In genomic region chr22:42662114-42663021, GRCh38 we compare ENCODE assay signal across 8 cellular contexts. TPM values are rescaled to one million over a fixed set of nuclear protein-coding genes. Genes with fewer than 3 reads are reported as not detected.
A peak's percentile ranks its signal among the peaks of the same experiment; 100 is the strongest.
DNase-seq lines count a peak whose midpoint lies in the region; ATAC-seq, FAIRE-seq and TF ChIP-seq lines count a peak whose summit lies in the region.

No MANE protein-coding gene starts in this region.

- TF ChIP-seq CTCF in right atrium auricular region (IDR thresholded peaks at IDR 0.05) (peak; percentile 64 to 82), psoas muscle (IDR thresholded peaks at IDR 0.05) (peak; percentile 88)

- H3K27me3 ChIP-seq in HUES64 (ENCODE audit: insufficient read depth, low read length) (peaks cover 21% of the 10 kb centered on the region), right atrium auricular region (no peaks in the 10 kb centered on the region), psoas muscle (ENCODE audit: insufficient read depth in 3 of 3, low read length in 2 of 3) (no peaks in the 10 kb centered on the region)

- DNase-seq in SKM-1 treated with dmso at 0.1 percent for 144 hours (lab: John Stamatoyannopoulos, UW; ENCODE audit: unreplicated experiment): peak; percentile 47
- peak; percentile 62 for DNase-seq in activated naive CD8-positive, alpha-beta T cell treated with anti-CD3 and anti-CD28 coated beads, Interleukin-2, amount 50 U/mL, for 16 hours (ENCODE audit: low read depth, low spot score)
- DNase-seq in right atrium auricular region (ENCODE audit: low spot score): peak; percentile 81
- peak; percentile 89 to 93 for DNase-seq in psoas muscle
- DNase-seq in urothelium cell line (ENCODE audit: low spot score): peak; percentile 88

- intact Hi-C loops in psoas muscle (cut with DNase I): loop anchor here (1.0 to 5.0 kb wide), 5 partner anchors 40 to 160 kb away; partner anchors contain the start of gene A4GALT (in 1 of the 2)

- H3K27ac ChIP-seq in HUES64 (ENCODE audit: low read depth, low read length): no peak overlapping the region
- H3K27ac ChIP-seq in right atrium auricular region: peak overlapping the region; percentile 66 to 74
- peak overlapping the region; percentile 46 for H3K27ac ChIP-seq in psoas muscle

- no peaks in the 10 kb centered on the region for H3K9me3 ChIP-seq in HUES64 (ENCODE audit: insufficient read depth, low read depth, low read length)
- H3K9me3 ChIP-seq in right atrium auricular region: no peaks in the 10 kb centered on the region
- no peaks in the 10 kb centered on the region for H3K9me3 ChIP-seq in psoas muscle

- H3K4me1 ChIP-seq in HUES64 (ENCODE audit: insufficient read depth, low read length) (no peaks in the 10 kb centered on the region), right atrium auricular region (peaks cover 0 to 6% of the 10 kb centered on the region in 2 donors), psoas muscle (peaks cover 5% of the 10 kb centered on the region)

- H3K4me3 ChIP-seq in GM08714 (ENCODE audit: low read length) (peak overlapping the region; percentile 56; the same call in 1 of the 2 replicates), HUES64 (ENCODE audit: low read length) (peak overlapping the region; percentile 62), right atrium auricular region (peak overlapping the region; percentile 42 to 56), psoas muscle (peak overlapping the region; percentile 72)

- no peak for FAIRE-seq in urothelium cell line (lab: Jason Lieb, UNC)

- H3K9ac ChIP-seq in HUES64 (ENCODE audit: low read depth, low read length): no peak overlapping the region; the same call in 1 of the 2 replicates

- H3K36me3 ChIP-seq in HUES64 (ENCODE audit: insufficient read depth, low read length) (no peaks in the 10 kb centered on the region), right atrium auricular region (no peaks in the 10 kb centered on the region), psoas muscle (ENCODE audit: insufficient read depth in 1 of 2, low read depth in 1 of 2) (no peaks in the 10 kb centered on the region)

- ATAC-seq in psoas muscle (peak; percentile 88 to 97 (median 90)), GM18909 (IDR thresholded peaks at IDR 0.05; ENCODE audit: poor library complexity, unreplicated experiment) (no peak)

- 12% methylated on average over 74 of the region's 74 CpGs for WGBS in HUES64
- 11 to 14% (median 12%) methylated on average over 60 to 74 of the region's 74 CpGs for WGBS in psoas muscle, 3 donors

RNA-seq across cellular contexts. Expression of gene CYB5R3, which starts 13.2 kb away (rescaled TPM):
- polyA plus RNA-seq in HUES64 (2013, experiment 1 of 2): 71.0 TPM
- 89.8 TPM for polyA plus RNA-seq in HUES64 (2013, experiment 2 of 2)
- total RNA-seq in right atrium auricular region (100 to 1,000 TPM; 265 to 288 TPM), psoas muscle (100 to 1,000 TPM; 120 to 208 (median 176) TPM)
- polyA plus RNA-seq in psoas muscle: 100 to 1,000 TPM; 130 to 230 (median 162) TPM

RNA-seq across cellular contexts. Expression of gene ATP5MGL, which starts 22.0 kb away (rescaled TPM):
- not detected for polyA plus RNA-seq in HUES64 (2013, experiment 1 of 2)
- polyA plus RNA-seq in HUES64 (2013, experiment 2 of 2): not detected
- not detected for total RNA-seq in right atrium auricular region
- total RNA-seq in psoas muscle: under 1 TPM in 3 of 4 donors, not detected in 1; 0.50 to 0.57 (median 0.55) TPM
- polyA plus RNA-seq in psoas muscle: under 1 TPM in 1 of 3 donors, not detected in 2; 0.04 TPM

RNA-seq across cellular contexts. Expression of gene POLDIP3, which starts 47.7 kb away (rescaled TPM):
- 53.0 TPM for polyA plus RNA-seq in HUES64 (2013, experiment 1 of 2)
- 51.9 TPM for polyA plus RNA-seq in HUES64 (2013, experiment 2 of 2)
- total RNA-seq in right atrium auricular region (10 to 100 TPM; 20.2 to 29.5 TPM), psoas muscle (10 to 100 TPM; 30.6 to 47.1 (median 34.9) TPM)
- 10 to 100 TPM; 25.0 to 33.7 (median 26.5) TPM for polyA plus RNA-seq in psoas muscle

RNA-seq across cellular contexts. Expression of gene A4GALT, which starts 58.3 kb away (rescaled TPM):
- polyA plus RNA-seq in HUES64 (2013, experiment 1 of 2): 3.7 TPM
- 5.1 TPM for polyA plus RNA-seq in HUES64 (2013, experiment 2 of 2)
- total RNA-seq in right atrium auricular region (10 to 100 TPM; 40.8 to 78.6 TPM), psoas muscle (10 to 100 TPM; 11.2 to 28.8 (median 18.3) TPM)
- polyA plus RNA-seq in psoas muscle: 10 to 100 TPM in 2 of 3 donors, 1 to 10 TPM in 1; 6.5 to 24.7 (median 13.0) TPM
